In genomic region chr2:191688934-191689695, GRCh38 we compare ENCODE assay signal across 9 cellular contexts. TPM values are rescaled to one million over a fixed set of nuclear protein-coding genes. Genes with fewer than 3 reads are reported as not detected.
A peak's percentile ranks its signal among the peaks of the same experiment; 100 is the strongest.
DNase-seq lines count a peak whose midpoint lies in the region; ATAC-seq and TF ChIP-seq lines count a peak whose summit lies in the region.
"Had no signal": no experiment of that assay in that cellular context is flagged by ENCODE, and none has a peak within 500 bp of the region (broad histone marks: within the 10 kb centered on the region; RNA-seq: fewer than 3 reads in every experiment).

No MANE protein-coding gene starts in this region.

- H3K4me2 ChIP-seq in mesenchymal stem cell (ENCODE audit: low read length, poor library complexity, severe bottlenecking), result no peak overlapping the region
- no peak overlapping the region for H3K4me2 ChIP-seq in OCI-LY7 (ENCODE audit: low read length)

- H4K91ac ChIP-seq in mesenchymal stem cell (ENCODE audit: low read length), result no peak overlapping the region

- no peaks in the 10 kb centered on the region for H3K9me3 ChIP-seq in CD4-positive, alpha-beta memory T cell (ENCODE audit: control insufficient read depth in 1 of 2, low read length in 2 of 2)
- H3K9me3 ChIP-seq in breast epithelium (no peaks in the 10 kb centered on the region), mesenchymal stem cell (ENCODE audit: control insufficient read depth, low read length) (no peaks in the 10 kb centered on the region), aorta (ENCODE audit: control insufficient read depth, low read length) (no peaks in the 10 kb centered on the region), OCI-LY7 (ENCODE audit: low read length) (no peaks in the 10 kb centered on the region)

- peaks cover 27 to 54% (median 41%) of the 10 kb centered on the region in 4 donors for H3K4me1 Mint-ChIP-seq in CD4-positive, alpha-beta memory T cell

- no peak for TF ChIP-seq POLR2A in breast epithelium (IDR thresholded peaks at IDR 0.05)

- no peak overlapping the region for H2BK15ac ChIP-seq in mesenchymal stem cell (ENCODE audit: low read depth, poor library complexity, severe bottlenecking)

- H3K36me3 ChIP-seq in CD4-positive, alpha-beta memory T cell (ENCODE audit: insufficient read depth, low read length), result peaks cover 36% of the 10 kb centered on the region
- H3K36me3 ChIP-seq in breast epithelium (no peaks in the 10 kb centered on the region), mesenchymal stem cell (ENCODE audit: control insufficient read depth in 1 of 2, insufficient read depth in 2 of 2, low read depth in 1 of 2, low read length in 2 of 2) (peaks cover 9 to 48% of the 10 kb centered on the region in 2 experiments), aorta (ENCODE audit: control insufficient read depth in 1 of 2, insufficient read depth in 2 of 2, low read length in 1 of 2) (no peaks in the 10 kb centered on the region), OCI-LY7 (ENCODE audit: insufficient read depth, low read length) (peaks cover 47% of the 10 kb centered on the region)

- H3K9me2 ChIP-seq in OCI-LY7 (ENCODE audit: insufficient read depth, low read length), result no peaks in the 10 kb centered on the region

- H3K23ac ChIP-seq in mesenchymal stem cell (ENCODE audit: low read length in 2 of 2), result no peak overlapping the region

- H3K4me3 ChIP-seq in CD4-positive, alpha-beta memory T cell (ENCODE audit: low read length in 2 of 2), result no peak overlapping the region
- H3K4me3 ChIP-seq in breast epithelium, result no peak overlapping the region
- H3K4me3 ChIP-seq in mesenchymal stem cell (ENCODE audit: insufficient read depth in 1 of 2, low read depth in 1 of 2, low read length in 2 of 2), result no peak overlapping the region
- no peak overlapping the region for H3K4me3 ChIP-seq in aorta (ENCODE audit: low read length in 2 of 2)
- H3K4me3 ChIP-seq in OCI-LY7 (ENCODE audit: low read depth, low read length, poor library complexity, severe bottlenecking), result no peak overlapping the region

- H3K9ac ChIP-seq in mesenchymal stem cell (ENCODE audit: low read length), result peak overlapping the region; percentile 79

- H3K27me3 Mint-ChIP-seq in CD4-positive, alpha-beta memory T cell, result no peaks in the 10 kb centered on the region

- TF ChIP-seq CTCF in breast epithelium (IDR thresholded peaks at IDR 0.05) (no peak), OCI-LY7 (conservative IDR thresholded peaks at IDR 0.05; ENCODE audit: low read length) (no peak)

- H3K79me2 ChIP-seq in OCI-LY7 (ENCODE audit: insufficient read depth, low read depth, low read length), result no peaks in the 10 kb centered on the region

- H3K27ac ChIP-seq in CD4-positive, alpha-beta memory T cell (ENCODE audit: low read depth, low read length), result no peak overlapping the region
- H3K27ac ChIP-seq in breast epithelium, result peak overlapping the region; percentile 1 to 60
- H3K27ac ChIP-seq in mesenchymal stem cell (ENCODE audit: low read length, poor library complexity, severe bottlenecking), result peak overlapping the region; percentile 68
- H3K27ac ChIP-seq in aorta (ENCODE audit: low read depth in 1 of 2, low read length in 2 of 2), result no peak overlapping the region
- no peak overlapping the region for H3K27ac ChIP-seq in OCI-LY7 (ENCODE audit: low read depth, low read length, poor library complexity, severe bottlenecking)

- no peak overlapping the region for H2AK5ac ChIP-seq in mesenchymal stem cell (ENCODE audit: low read length, severe bottlenecking)

- no peak overlapping the region for H3K4me3 Mint-ChIP-seq in CD4-positive, alpha-beta memory T cell

- H3K4ac ChIP-seq in mesenchymal stem cell (ENCODE audit: low read depth in 1 of 2, low read length in 2 of 2), result no peak overlapping the region

- POLR2A ChIA-PET in CD4-positive, alpha-beta memory T cell (lab: Charles Lee; ENCODE audit: partially characterized antibody), result interaction anchor here (0.8 to 2.8 kb wide), 5 partner anchors 8 to 120 kb away, joined by 3 to 51 read pairs (median 4); partner anchors contain the start of gene NABP1
- POLR2A ChIA-PET in OCI-LY7 (lab: Charles Lee), result interaction anchor here (0.6 to 1.5 kb wide), 5 partner anchors 8 to 316 kb away, joined by 3 to 5 read pairs (median 3); partner anchors contain the start of gene NABP1

- no peak overlapping the region for H4K8ac ChIP-seq in mesenchymal stem cell (ENCODE audit: low read length)

- 0 out of 2 replicates have a peak, but pooled peaks cover 4% of the 10 kb centered on the region for H4K20me1 ChIP-seq in OCI-LY7 (ENCODE audit: insufficient read depth, low read length)

- no peak for DNase-seq in CD4-positive, alpha-beta memory T cell
- DNase-seq in LoVo (ENCODE audit: low spot score), result peak; percentile 78
- DNase-seq in breast epithelium (ENCODE audit: low spot score in 2 of 2), result no peak
- DNase-seq in mesenchymal stem cell, result peak; percentile 67
- DNase-seq in aorta, result no peak
- no peak for DNase-seq in OCI-LY7 (ENCODE audit: low spot score)
- DNase-seq in stimulated activated naive CD4-positive, alpha-beta T cell treated with Interleukin-2 at 50 U/mL for 16 hours (lab: John Stamatoyannopoulos, UW), result no peak
- DNase-seq: effector CD8-positive, alpha-beta T cell had no signal

- peak overlapping the region; percentile 19 to 72 (median 62) for H3K27ac Mint-ChIP-seq in CD4-positive, alpha-beta memory T cell

- BruUV-seq in OCI-LY7 (replicated peaks; lab: Mats Ljungman, UMichigan), result no TSS peak

- H2BK5ac ChIP-seq in mesenchymal stem cell (ENCODE audit: low read depth, low read length, poor library complexity, severe bottlenecking), result no peak overlapping the region

- peaks cover 47% of the 10 kb centered on the region for H3K4me1 ChIP-seq in CD4-positive, alpha-beta memory T cell (ENCODE audit: insufficient read depth, low read length)
- H3K4me1 ChIP-seq in breast epithelium (no peaks in the 10 kb centered on the region), mesenchymal stem cell (ENCODE audit: control insufficient read depth, insufficient read depth, low read depth, low read length) (peaks cover 8% of the 10 kb centered on the region), aorta (ENCODE audit: control insufficient read depth in 1 of 2, insufficient read depth in 2 of 2, low read length in 2 of 2) (peaks cover 2 to 10% of the 10 kb centered on the region in 2 donors), OCI-LY7 (ENCODE audit: insufficient read depth, low read length, poor library complexity, severe bottlenecking) (peaks cover 4% of the 10 kb centered on the region)

- intact Hi-C loops in CD4-positive, alpha-beta memory T cell (cut with micrococcal nuclease), result no loop called here
- intact Hi-C loops in breast epithelium (cut with DNase I; ENCODE audit: low total_unique reads) (loop anchor here (10.0 kb wide), 1 partner anchor 124 kb away; no protein-coding TSS in a partner anchor), aorta (cut with DNase I) (loop anchor here in 1 of 2 donors (5.0 kb wide), 1 partner anchor 67 kb away; no protein-coding TSS in a partner anchor), OCI-LY7 (cut with micrococcal nuclease; ENCODE audit: unreplicated experiment) (no loop called here)

- H3K9me3 Mint-ChIP-seq in CD4-positive, alpha-beta memory T cell, result no peaks in the 10 kb centered on the region

- no peak for ATAC-seq in HG02642 (IDR thresholded peaks at IDR 0.05; ENCODE audit: poor library complexity, unreplicated experiment)
- ATAC-seq in aorta (ENCODE audit: low FRiP score), result no peak

- no peak overlapping the region for H3K18ac ChIP-seq in mesenchymal stem cell (ENCODE audit: low read depth in 1 of 2, low read length in 2 of 2)

- H3K36me3 Mint-ChIP-seq in CD4-positive, alpha-beta memory T cell, result peaks cover 31 to 49% of the 10 kb centered on the region in 2 donors

- H3K14ac ChIP-seq in mesenchymal stem cell (ENCODE audit: low read length in 2 of 2), result no peak overlapping the region

- no CpG with 5 or more reads among the region's 2 CpGs for WGBS in mesenchymal stem cell
- WGBS in aorta, 2 donors, result 61 to 65% methylated on average over 2 of the region's 2 CpGs

- H2BK120ac ChIP-seq in mesenchymal stem cell (ENCODE audit: low read depth, low read length), result no peak overlapping the region

- H3K79me1 ChIP-seq in mesenchymal stem cell (replicated peaks; ENCODE audit: low read length, poor library complexity, severe bottlenecking), result no peaks in the 10 kb centered on the region

- no peak overlapping the region for H2BK12ac ChIP-seq in mesenchymal stem cell (ENCODE audit: low read length in 2 of 2)

- CTCF ChIA-PET in CD4-positive, alpha-beta memory T cell (lab: Charles Lee; ENCODE audit: partially characterized antibody), result interaction anchor here (0.8 to 1.7 kb wide), 9 partner anchors 13 to 473 kb away, joined by 3 to 8 read pairs (median 4); no protein-coding TSS in a partner anchor
- CTCF ChIA-PET in OCI-LY7 (lab: Charles Lee; ENCODE audit: unreplicated experiment), result interaction anchor here (0.9 kb wide), 1 partner anchor 9 kb away, joined by 3 read pairs; no protein-coding TSS in a partner anchor

- H3K27me3 ChIP-seq in CD4-positive, alpha-beta memory T cell (ENCODE audit: insufficient read depth, low read length), result no peaks in the 10 kb centered on the region
- H3K27me3 ChIP-seq in breast epithelium (no peaks in the 10 kb centered on the region), mesenchymal stem cell (ENCODE audit: control insufficient read depth in 1 of 2, insufficient read depth in 1 of 2, low read length in 2 of 2) (no peaks in the 10 kb centered on the region), aorta (ENCODE audit: control insufficient read depth in 1 of 2, insufficient read depth in 2 of 2, low read length in 1 of 2) (no peaks in the 10 kb centered on the region)

- H2AFZ ChIP-seq in mesenchymal stem cell (ENCODE audit: low read depth, low read length), result no peak overlapping the region
- H2AFZ ChIP-seq in OCI-LY7 (ENCODE audit: low read length), result no peak overlapping the region

RNA-seq across cellular contexts. Expression of gene NABP1, which starts 11.2 kb away (rescaled TPM):
- total RNA-seq in CD4-positive, alpha-beta memory T cell, result 100 to 1,000 TPM; 107 to 111 TPM
- polyA plus RNA-seq in CD4-positive, alpha-beta memory T cell, result 10 to 100 TPM; 14.6 to 22.4 TPM
- total RNA-seq in breast epithelium (10 to 100 TPM; 34.4 to 44.9 (median 37.8) TPM), aorta (10 to 100 TPM; 71.8 to 74.4 TPM), OCI-LY7 (2022) (36.0 and 42.5 TPM in 2 replicates)
- 21.4 TPM for polyA plus RNA-seq in mesenchymal stem cell (2013, experiment 1 of 2)
- 22.3 TPM for polyA plus RNA-seq in mesenchymal stem cell (2013, experiment 2 of 2)
- polyA plus RNA-seq in aorta, result 1 to 10 TPM; 5.7 to 6.0 TPM
- total RNA-seq in OCI-LY7 (2014; rRNA removed; shearing (Covaris generic)), result 16.7 and 18.9 TPM in 2 replicates

Comparison
In these comparisons a context has a peak if more than half of its experiments do, and no peak if none do; other contexts are left out.
1. DNase-seq: peak in LoVo (single experiment) and mesenchymal stem cell (single experiment); none in CD4-positive, alpha-beta memory T cell (0 of 5), breast epithelium (0 of 2), aorta (0 of 2), OCI-LY7 (single experiment) and stimulated activated naive CD4-positive, alpha-beta T cell treated with Interleukin-2 at 50 U/mL for 16 hours (single experiment).
2. H3K27ac ChIP-seq: peak in breast epithelium (2 of 2) and mesenchymal stem cell (single experiment); none in CD4-positive, alpha-beta memory T cell (single experiment), aorta (0 of 2) and OCI-LY7 (single experiment).